ENCODE assay signal across 1 cellular context in genomic region chr15:85071061-85071460, GRCh38.
TF ChIP-seq lines count a peak whose summit lies in the region.

No MANE protein-coding gene starts in this region.

TF ChIP-seq in GM23338, 12 proteins besides CTCF, POLR2A, EP300 and RAD21 (continued from another document):
- TF ChIP-seq REST (IDR thresholded peaks at IDR 0.05; ENCODE audit: unreplicated experiment) = no peak
- no peak for TF ChIP-seq STAT1 (IDR thresholded peaks at IDR 0.05; ENCODE audit: unreplicated experiment)
- no peak for TF ChIP-seq CREB1 (CRISPR knock-in tag; IDR thresholded peaks at IDR 0.05; ENCODE audit: low read depth)
- no peak for TF ChIP-seq ETS1 (IDR thresholded peaks at IDR 0.05)
- TF ChIP-seq JUNB (IDR thresholded peaks at IDR 0.05; ENCODE audit: unreplicated experiment) = no peak
TF ChIP-seq in GM23338: peak in this region for 0.
